Comparison of ENCODE assay signal across 1 cellular context in the genomic region with DNA sequence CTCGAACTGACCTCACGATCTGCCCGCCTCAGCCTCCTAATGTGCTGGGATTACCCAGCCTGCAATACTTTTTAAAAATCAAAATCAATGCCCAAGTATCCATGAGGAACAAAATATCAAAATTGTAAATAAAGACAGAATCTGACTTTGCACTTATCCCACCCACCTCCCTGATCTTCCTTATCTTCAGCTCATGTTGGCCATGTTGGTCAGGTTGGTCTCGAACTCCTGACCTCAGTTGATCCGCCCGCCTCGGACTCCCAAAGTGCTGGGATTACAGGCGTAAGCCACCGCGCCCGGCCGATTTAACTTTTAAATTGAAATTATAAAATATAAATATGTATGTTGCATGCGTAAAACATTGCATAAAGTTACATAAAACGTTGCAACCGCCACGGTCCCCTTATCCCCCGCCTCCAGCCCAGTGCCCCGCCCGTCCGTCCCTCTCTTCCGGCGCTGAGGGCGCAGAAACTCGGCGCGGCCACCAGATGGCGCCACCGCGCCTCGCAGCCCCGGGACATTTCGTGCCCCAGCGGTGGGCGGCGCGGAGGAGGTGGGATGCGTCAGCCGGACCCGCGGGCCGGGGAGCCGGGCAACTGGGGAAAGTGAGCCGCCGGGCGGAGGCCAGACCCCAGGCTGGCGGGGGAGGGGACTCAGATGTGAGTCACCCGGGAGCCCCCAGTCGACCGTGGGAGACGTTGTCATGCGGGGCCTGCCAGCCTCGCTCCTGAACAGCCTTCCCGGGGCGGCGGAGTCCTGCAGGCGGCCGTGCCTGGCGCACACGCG.
TF ChIP-seq lines count a peak whose summit lies in the region.

No MANE protein-coding gene starts in this region.

TF ChIP-seq in HEK293, 187 proteins besides CTCF, POLR2A, EP300 and RAD21 (continued from another document):
- TF ChIP-seq, protein P1, sequence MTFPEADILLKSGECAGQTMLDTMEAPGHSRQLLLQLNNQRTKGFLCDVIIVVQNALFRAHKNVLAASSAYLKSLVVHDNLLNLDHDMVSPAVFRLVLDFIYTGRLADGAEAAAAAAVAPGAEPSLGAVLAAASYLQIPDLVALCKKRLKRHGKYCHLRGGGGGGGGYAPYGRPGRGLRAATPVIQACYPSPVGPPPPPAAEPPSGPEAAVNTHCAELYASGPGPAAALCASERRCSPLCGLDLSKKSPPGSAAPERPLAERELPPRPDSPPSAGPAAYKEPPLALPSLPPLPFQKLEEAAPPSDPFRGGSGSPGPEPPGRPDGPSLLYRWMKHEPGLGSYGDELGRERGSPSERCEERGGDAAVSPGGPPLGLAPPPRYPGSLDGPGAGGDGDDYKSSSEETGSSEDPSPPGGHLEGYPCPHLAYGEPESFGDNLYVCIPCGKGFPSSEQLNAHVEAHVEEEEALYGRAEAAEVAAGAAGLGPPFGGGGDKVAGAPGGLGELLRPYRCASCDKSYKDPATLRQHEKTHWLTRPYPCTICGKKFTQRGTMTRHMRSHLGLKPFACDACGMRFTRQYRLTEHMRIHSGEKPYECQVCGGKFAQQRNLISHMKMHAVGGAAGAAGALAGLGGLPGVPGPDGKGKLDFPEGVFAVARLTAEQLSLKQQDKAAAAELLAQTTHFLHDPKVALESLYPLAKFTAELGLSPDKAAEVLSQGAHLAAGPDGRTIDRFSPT (tag by site-specific recombination; IDR thresholded peaks at IDR 0.05), result peak; percentile 99
- TF ChIP-seq ZIC2 (tag by site-specific recombination; IDR thresholded peaks at IDR 0.05) (peak; percentile 90), ZNF324 (tag by site-specific recombination; IDR thresholded peaks at IDR 0.05) (peak; percentile 83), SP7 (tag by site-specific recombination; IDR thresholded peaks at IDR 0.05) (peak; percentile 68; the same call in 1 of the 2 replicates), WT1 (tag by site-specific recombination; IDR thresholded peaks at IDR 0.05) (no peak; the same call in 1 of the 2 replicates), SP2 (tag by site-specific recombination; IDR thresholded peaks at IDR 0.05) (peak; percentile 74), ZNF24 (tag by site-specific recombination; IDR thresholded peaks at IDR 0.05) (peak; percentile 41), TCF7L2 (IDR thresholded peaks at IDR 0.05; ENCODE audit: borderline replicate concordance, low read depth, low read length) (no peak), ZNF133 (tag by site-specific recombination; IDR thresholded peaks at IDR 0.05) (no peak), ZNF629 (tag by site-specific recombination; IDR thresholded peaks at IDR 0.05) (peak; percentile 78), ZBTB7A (tag by site-specific recombination; IDR thresholded peaks at IDR 0.05; ENCODE audit: low read depth) (peak; percentile 89), KLF8 (tag by site-specific recombination; IDR thresholded peaks at IDR 0.05) (peak; percentile 84), EGR2 (tag by site-specific recombination; IDR thresholded peaks at IDR 0.05; ENCODE audit: low read depth) (peak; percentile 94), ZFHX2 (tag by site-specific recombination; conservative IDR thresholded peaks at IDR 0.05) (peak; percentile 98), KLF7 (tag by site-specific recombination; IDR thresholded peaks at IDR 0.05; ENCODE audit: borderline replicate concordance) (peak; percentile 50; the same call in 1 of the 2 replicates), ZNF654 (tag by site-specific recombination; IDR thresholded peaks at IDR 0.05; ENCODE audit: low read depth) (peak; percentile 78), ZNF785 (tag by site-specific recombination; IDR thresholded peaks at IDR 0.05) (no peak), ZNF302 (tag by site-specific recombination; IDR thresholded peaks at IDR 0.05; ENCODE audit: low read depth) (no peak), PATZ1 (tag by site-specific recombination; IDR thresholded peaks at IDR 0.05) (peak; percentile 98), ZNF501 (tag by site-specific recombination; IDR thresholded peaks at IDR 0.05) (peak; percentile 73; the same call in 1 of the 2 replicates), KLF1 (tag by site-specific recombination; IDR thresholded peaks at IDR 0.05) (peak; percentile 51; the same call in 1 of the 2 replicates), ZXDB (tag by site-specific recombination; IDR thresholded peaks at IDR 0.05) (0 out of 2 replicates have a peak, but pooled peaks have one; percentile 21), ZNF521 (tag by site-specific recombination; IDR thresholded peaks at IDR 0.05) (no peak), SALL2 (tag by site-specific recombination; IDR thresholded peaks at IDR 0.05; ENCODE audit: borderline replicate concordance) (no peak), SCRT1 (tag by site-specific recombination; IDR thresholded peaks at IDR 0.05; ENCODE audit: borderline replicate concordance) (no peak), ZNF692 (tag by site-specific recombination; IDR thresholded peaks at IDR 0.05) (no peak), ZNF843 (tag by site-specific recombination; IDR thresholded peaks at IDR 0.05) (peak; percentile 38; the same call in 1 of the 2 replicates)
- TF ChIP-seq, protein P2, sequence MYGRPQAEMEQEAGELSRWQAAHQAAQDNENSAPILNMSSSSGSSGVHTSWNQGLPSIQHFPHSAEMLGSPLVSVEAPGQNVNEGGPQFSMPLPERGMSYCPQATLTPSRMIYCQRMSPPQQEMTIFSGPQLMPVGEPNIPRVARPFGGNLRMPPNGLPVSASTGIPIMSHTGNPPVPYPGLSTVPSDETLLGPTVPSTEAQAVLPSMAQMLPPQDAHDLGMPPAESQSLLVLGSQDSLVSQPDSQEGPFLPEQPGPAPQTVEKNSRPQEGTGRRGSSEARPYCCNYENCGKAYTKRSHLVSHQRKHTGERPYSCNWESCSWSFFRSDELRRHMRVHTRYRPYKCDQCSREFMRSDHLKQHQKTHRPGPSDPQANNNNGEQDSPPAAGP (tag by site-specific recombination; IDR thresholded peaks at IDR 0.05), result peak; percentile 56
- TF ChIP-seq, protein P3, sequence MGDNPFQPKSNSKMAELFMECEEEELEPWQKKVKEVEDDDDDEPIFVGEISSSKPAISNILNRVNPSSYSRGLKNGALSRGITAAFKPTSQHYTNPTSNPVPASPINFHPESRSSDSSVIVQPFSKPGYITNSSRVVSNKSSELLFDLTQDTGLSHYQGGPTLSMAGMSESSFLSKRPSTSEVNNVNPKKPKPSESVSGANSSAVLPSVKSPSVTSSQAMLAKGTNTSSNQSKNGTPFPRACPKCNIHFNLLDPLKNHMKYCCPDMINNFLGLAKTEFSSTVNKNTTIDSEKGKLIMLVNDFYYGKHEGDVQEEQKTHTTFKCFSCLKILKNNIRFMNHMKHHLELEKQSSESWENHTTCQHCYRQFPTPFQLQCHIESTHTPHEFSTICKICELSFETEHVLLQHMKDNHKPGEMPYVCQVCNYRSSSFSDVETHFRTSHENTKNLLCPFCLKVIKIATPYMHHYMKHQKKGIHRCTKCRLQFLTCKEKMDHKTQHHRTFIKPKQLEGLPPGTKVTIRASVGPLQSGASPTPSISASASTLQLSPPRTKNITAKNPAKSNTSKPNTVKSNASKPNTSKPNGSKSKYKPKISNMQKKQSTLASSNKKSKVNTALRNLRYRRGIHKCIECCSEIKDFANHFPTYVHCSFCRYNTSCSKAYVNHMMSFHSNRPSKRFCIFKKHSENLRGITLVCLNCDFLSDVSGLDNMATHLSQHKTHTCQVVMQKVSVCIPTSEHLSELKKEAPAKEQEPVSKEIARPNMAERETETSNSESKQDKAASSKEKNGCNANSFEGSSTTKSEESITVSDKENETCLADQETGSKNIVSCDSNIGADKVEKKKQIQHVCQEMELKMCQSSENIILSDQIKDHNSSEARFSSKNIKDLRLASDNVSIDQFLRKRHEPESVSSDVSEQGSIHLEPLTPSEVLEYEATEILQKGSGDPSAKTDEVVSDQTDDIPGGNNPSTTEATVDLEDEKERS (tag by site-specific recombination; IDR thresholded peaks at IDR 0.05), result no peak
- TF ChIP-seq, protein P4, sequence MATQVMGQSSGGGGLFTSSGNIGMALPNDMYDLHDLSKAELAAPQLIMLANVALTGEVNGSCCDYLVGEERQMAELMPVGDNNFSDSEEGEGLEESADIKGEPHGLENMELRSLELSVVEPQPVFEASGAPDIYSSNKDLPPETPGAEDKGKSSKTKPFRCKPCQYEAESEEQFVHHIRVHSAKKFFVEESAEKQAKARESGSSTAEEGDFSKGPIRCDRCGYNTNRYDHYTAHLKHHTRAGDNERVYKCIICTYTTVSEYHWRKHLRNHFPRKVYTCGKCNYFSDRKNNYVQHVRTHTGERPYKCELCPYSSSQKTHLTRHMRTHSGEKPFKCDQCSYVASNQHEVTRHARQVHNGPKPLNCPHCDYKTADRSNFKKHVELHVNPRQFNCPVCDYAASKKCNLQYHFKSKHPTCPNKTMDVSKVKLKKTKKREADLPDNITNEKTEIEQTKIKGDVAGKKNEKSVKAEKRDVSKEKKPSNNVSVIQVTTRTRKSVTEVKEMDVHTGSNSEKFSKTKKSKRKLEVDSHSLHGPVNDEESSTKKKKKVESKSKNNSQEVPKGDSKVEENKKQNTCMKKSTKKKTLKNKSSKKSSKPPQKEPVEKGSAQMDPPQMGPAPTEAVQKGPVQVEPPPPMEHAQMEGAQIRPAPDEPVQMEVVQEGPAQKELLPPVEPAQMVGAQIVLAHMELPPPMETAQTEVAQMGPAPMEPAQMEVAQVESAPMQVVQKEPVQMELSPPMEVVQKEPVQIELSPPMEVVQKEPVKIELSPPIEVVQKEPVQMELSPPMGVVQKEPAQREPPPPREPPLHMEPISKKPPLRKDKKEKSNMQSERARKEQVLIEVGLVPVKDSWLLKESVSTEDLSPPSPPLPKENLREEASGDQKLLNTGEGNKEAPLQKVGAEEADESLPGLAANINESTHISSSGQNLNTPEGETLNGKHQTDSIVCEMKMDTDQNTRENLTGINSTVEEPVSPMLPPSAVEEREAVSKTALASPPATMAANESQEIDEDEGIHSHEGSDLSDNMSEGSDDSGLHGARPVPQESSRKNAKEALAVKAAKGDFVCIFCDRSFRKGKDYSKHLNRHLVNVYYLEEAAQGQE (tag by site-specific recombination; IDR thresholded peaks at IDR 0.05), result peak; percentile 34; the same call in 1 of the 2 replicates
- TF ChIP-seq, protein P5, sequence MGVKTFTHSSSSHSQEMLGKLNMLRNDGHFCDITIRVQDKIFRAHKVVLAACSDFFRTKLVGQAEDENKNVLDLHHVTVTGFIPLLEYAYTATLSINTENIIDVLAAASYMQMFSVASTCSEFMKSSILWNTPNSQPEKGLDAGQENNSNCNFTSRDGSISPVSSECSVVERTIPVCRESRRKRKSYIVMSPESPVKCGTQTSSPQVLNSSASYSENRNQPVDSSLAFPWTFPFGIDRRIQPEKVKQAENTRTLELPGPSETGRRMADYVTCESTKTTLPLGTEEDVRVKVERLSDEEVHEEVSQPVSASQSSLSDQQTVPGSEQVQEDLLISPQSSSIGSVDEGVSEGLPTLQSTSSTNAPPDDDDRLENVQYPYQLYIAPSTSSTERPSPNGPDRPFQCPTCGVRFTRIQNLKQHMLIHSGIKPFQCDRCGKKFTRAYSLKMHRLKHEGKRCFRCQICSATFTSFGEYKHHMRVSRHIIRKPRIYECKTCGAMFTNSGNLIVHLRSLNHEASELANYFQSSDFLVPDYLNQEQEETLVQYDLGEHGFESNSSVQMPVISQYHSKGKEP (tag by site-specific recombination; IDR thresholded peaks at IDR 0.05), result peak; percentile 53; the same call in 1 of the 2 replicates
- TF ChIP-seq, protein P6, sequence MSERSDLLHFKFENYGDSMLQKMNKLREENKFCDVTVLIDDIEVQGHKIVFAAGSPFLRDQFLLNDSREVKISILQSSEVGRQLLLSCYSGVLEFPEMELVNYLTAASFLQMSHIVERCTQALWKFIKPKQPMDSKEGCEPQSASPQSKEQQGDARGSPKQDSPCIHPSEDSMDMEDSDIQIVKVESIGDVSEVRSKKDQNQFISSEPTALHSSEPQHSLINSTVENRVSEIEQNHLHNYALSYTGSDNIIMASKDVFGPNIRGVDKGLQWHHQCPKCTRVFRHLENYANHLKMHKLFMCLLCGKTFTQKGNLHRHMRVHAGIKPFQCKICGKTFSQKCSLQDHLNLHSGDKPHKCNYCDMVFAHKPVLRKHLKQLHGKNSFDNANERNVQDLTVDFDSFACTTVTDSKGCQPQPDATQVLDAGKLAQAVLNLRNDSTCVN (tag by site-specific recombination; optimal IDR thresholded peaks at IDR 0.05), result peak; percentile 62
- TF ChIP-seq, protein P7, sequence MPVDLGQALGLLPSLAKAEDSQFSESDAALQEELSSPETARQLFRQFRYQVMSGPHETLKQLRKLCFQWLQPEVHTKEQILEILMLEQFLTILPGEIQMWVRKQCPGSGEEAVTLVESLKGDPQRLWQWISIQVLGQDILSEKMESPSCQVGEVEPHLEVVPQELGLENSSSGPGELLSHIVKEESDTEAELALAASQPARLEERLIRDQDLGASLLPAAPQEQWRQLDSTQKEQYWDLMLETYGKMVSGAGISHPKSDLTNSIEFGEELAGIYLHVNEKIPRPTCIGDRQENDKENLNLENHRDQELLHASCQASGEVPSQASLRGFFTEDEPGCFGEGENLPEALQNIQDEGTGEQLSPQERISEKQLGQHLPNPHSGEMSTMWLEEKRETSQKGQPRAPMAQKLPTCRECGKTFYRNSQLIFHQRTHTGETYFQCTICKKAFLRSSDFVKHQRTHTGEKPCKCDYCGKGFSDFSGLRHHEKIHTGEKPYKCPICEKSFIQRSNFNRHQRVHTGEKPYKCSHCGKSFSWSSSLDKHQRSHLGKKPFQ (tag by site-specific recombination; IDR thresholded peaks at IDR 0.05), result no peak
